In genomic region chr3:150216041-150216811, GRCh38 we compare ENCODE assay signal across 9 cellular contexts.
DNase-seq lines count a peak whose midpoint lies in the region; ATAC-seq and TF ChIP-seq lines count a peak whose summit lies in the region.
"Had no signal": no experiment of that assay in that cellular context is flagged by ENCODE, and none has a peak within 500 bp of the region (broad histone marks: within the 10 kb centered on the region; RNA-seq: fewer than 3 reads in every experiment).

No MANE protein-coding gene starts in this region.

- peak overlapping the region; percentile 49 for H3K4ac ChIP-seq in mesendoderm (ENCODE audit: low read depth, low read length)

- TF ChIP-seq CTCF in brain microvascular endothelial cell (IDR thresholded peaks at IDR 0.05; ENCODE audit: low read depth, low read length, missing control alignments) = peak; percentile 6

- in situ Hi-C loops in brain microvascular endothelial cell (cut with HindIII; ENCODE audit: low pct_ligation_motif_present, low sequenced_read_pairs) = no loop called here

- H3K27ac Mint-ChIP-seq in activated naive CD4-positive, alpha-beta T cell treated with anti-CD3 and anti-CD28 coated beads, Interleukin-2, amount 10 ng/mL, durations not matched to agents 7 days and 5 days = no peak overlapping the region
- H3K27ac Mint-ChIP-seq: activated naive CD8-positive, alpha-beta T cell had no signal

- H3K9ac ChIP-seq in mesendoderm (ENCODE audit: low read length) = peak overlapping the region; percentile 9

- H3K18ac ChIP-seq in mesendoderm (ENCODE audit: low read length) = peak overlapping the region; percentile 19

- H3K23ac ChIP-seq in mesendoderm (ENCODE audit: low read length) = no peak overlapping the region

- DNase-seq in DMS 273 (lab: John Stamatoyannopoulos, UW; ENCODE audit: unreplicated experiment) = peak; percentile 94
- DNase-seq in NCI-H2107 (lab: John Stamatoyannopoulos, UW) = peak; percentile 87
- peak; percentile 28 for DNase-seq in brain microvascular endothelial cell
- peak; percentile 93 for DNase-seq in mesendoderm
- no peak for DNase-seq in activated naive CD4-positive, alpha-beta T cell treated with anti-CD3 and anti-CD28 coated beads, Interleukin-2, amount 10 ng/mL, durations not matched to agents 7 days and 5 days
- no peak for DNase-seq in activated CD4-positive, alpha-beta T cell treated with anti-CD3 and anti-CD28 coated beads, Interleukin-2, amount 50 U/mL, for 4 hours
- no peak for DNase-seq in activated T-cell treated with anti-CD3 and anti-CD28 coated beads, Interleukin-2, amount 50 U/mL, for 4 hours

- ATAC-seq in GM18519 (IDR thresholded peaks at IDR 0.05; ENCODE audit: low FRiP score, unreplicated experiment) = no peak
- no peak for ATAC-seq in activated T-cell treated with anti-CD3 and anti-CD28 coated beads, Interleukin-2, amount 50 U/mL, for 4 hours

- no CpG with 5 or more reads among the region's 6 CpGs for WGBS in mesendoderm (ENCODE audit: extremely low coverage, insufficient coverage, low lambda C conversion rate)

- no peaks in the 10 kb centered on the region for H3K79me2 ChIP-seq in mesendoderm (ENCODE audit: control insufficient read depth, insufficient read depth, low read length)

- CTCF ChIA-PET in activated naive CD4-positive, alpha-beta T cell treated with anti-CD3 and anti-CD28 coated beads, Interleukin-2, amount 10 ng/mL, durations not matched to agents 7 days and 5 days (lab: Charles Lee) = interaction anchor here (0.6 to 1.1 kb wide), 2 partner anchors 12 to 83 kb away, joined by 3 to 4 read pairs; no protein-coding TSS in a partner anchor

- H3K4me3 ChIP-seq in brain microvascular endothelial cell (ENCODE audit: low read depth, low read length) (no peak overlapping the region), mesendoderm (ENCODE audit: low read length) (no peak overlapping the region)

- peaks cover 15% of the 10 kb centered on the region for H3K4me1 ChIP-seq in mesendoderm (ENCODE audit: control insufficient read depth, low read depth, low read length)

- H2AK5ac ChIP-seq in mesendoderm (ENCODE audit: low read length) = no peak overlapping the region

- H3K9me3 Mint-ChIP-seq in activated naive CD4-positive, alpha-beta T cell treated with anti-CD3 and anti-CD28 coated beads, Interleukin-2, amount 10 ng/mL, durations not matched to agents 7 days and 5 days = no peaks in the 10 kb centered on the region
- no peaks in the 10 kb centered on the region for H3K9me3 Mint-ChIP-seq in activated T-cell treated with anti-CD3 and anti-CD28 coated beads, Interleukin-2, amount 50 U/mL, for 4 hours

- H4K8ac ChIP-seq in mesendoderm (ENCODE audit: low read depth, low read length) = no peak overlapping the region

- H3K27ac ChIP-seq in brain microvascular endothelial cell (no peak overlapping the region), mesendoderm (ENCODE audit: low read depth, low read length) (peak overlapping the region; percentile 4)

- peak overlapping the region; percentile 51 for H2BK120ac ChIP-seq in mesendoderm (ENCODE audit: low read depth, low read length)

- peak overlapping the region; percentile 78 for H3K56ac ChIP-seq in mesendoderm (ENCODE audit: low read length)

- H3K27me3 ChIP-seq in brain microvascular endothelial cell (replicated peaks) (no peaks in the 10 kb centered on the region), mesendoderm (ENCODE audit: insufficient read depth, low read length, poor library complexity) (no peaks in the 10 kb centered on the region)

- H3K4me1 Mint-ChIP-seq in activated naive CD4-positive, alpha-beta T cell treated with anti-CD3 and anti-CD28 coated beads, Interleukin-2, amount 10 ng/mL, durations not matched to agents 7 days and 5 days = peaks cover 1% of the 10 kb centered on the region
- H3K4me1 Mint-ChIP-seq in activated T-cell treated with anti-CD3 and anti-CD28 coated beads, Interleukin-2, amount 50 U/mL, for 4 hours (ENCODE audit: low read depth) = peaks cover 1% of the 10 kb centered on the region

- H2BK15ac ChIP-seq in mesendoderm (replicated peaks; ENCODE audit: low read depth) = no peak overlapping the region

- no peak overlapping the region for H3K4me2 ChIP-seq in mesendoderm (ENCODE audit: low read length)

- peaks cover 22% of the 10 kb centered on the region for H3K27me3 Mint-ChIP-seq in activated naive CD4-positive, alpha-beta T cell treated with anti-CD3 and anti-CD28 coated beads, Interleukin-2, amount 10 ng/mL, durations not matched to agents 7 days and 5 days
- peaks cover 11% of the 10 kb centered on the region for H3K27me3 Mint-ChIP-seq in activated T-cell treated with anti-CD3 and anti-CD28 coated beads, Interleukin-2, amount 50 U/mL, for 4 hours (ENCODE audit: low read depth)

- no peak overlapping the region for H3K4me3 Mint-ChIP-seq in activated naive CD4-positive, alpha-beta T cell treated with anti-CD3 and anti-CD28 coated beads, Interleukin-2, amount 10 ng/mL, durations not matched to agents 7 days and 5 days
- no peak overlapping the region for H3K4me3 Mint-ChIP-seq in activated T-cell treated with anti-CD3 and anti-CD28 coated beads, Interleukin-2, amount 50 U/mL, for 4 hours
- H3K4me3 Mint-ChIP-seq: activated naive CD8-positive, alpha-beta T cell had no signal

- H3K36me3 ChIP-seq in brain microvascular endothelial cell (replicated peaks) (no peaks in the 10 kb centered on the region), mesendoderm (ENCODE audit: control insufficient read depth, insufficient read depth, low read length) (no peaks in the 10 kb centered on the region)

- H4K5ac ChIP-seq in mesendoderm (ENCODE audit: low read length) = peak overlapping the region; percentile 68

- no peaks in the 10 kb centered on the region for H3K36me3 Mint-ChIP-seq in activated naive CD4-positive, alpha-beta T cell treated with anti-CD3 and anti-CD28 coated beads, Interleukin-2, amount 10 ng/mL, durations not matched to agents 7 days and 5 days
- no peaks in the 10 kb centered on the region for H3K36me3 Mint-ChIP-seq in activated T-cell treated with anti-CD3 and anti-CD28 coated beads, Interleukin-2, amount 50 U/mL, for 4 hours (ENCODE audit: insufficient read depth)
- H3K36me3 Mint-ChIP-seq: activated naive CD8-positive, alpha-beta T cell had no signal

- H2BK5ac ChIP-seq in mesendoderm (ENCODE audit: low read length) = peak overlapping the region; percentile 93

- H3K79me1 ChIP-seq in mesendoderm (ENCODE audit: low read length) = no peaks in the 10 kb centered on the region

Comparison
In these comparisons a context has a peak if more than half of its experiments do, and no peak if none do; other contexts are left out.
1. DNase-seq: peak in DMS 273 (single experiment), NCI-H2107 (single experiment), brain microvascular endothelial cell (single experiment) and mesendoderm (single experiment); none in activated naive CD4-positive, alpha-beta T cell treated with anti-CD3 and anti-CD28 coated beads, Interleukin-2, amount 10 ng/mL, durations not matched to agents 7 days and 5 days (single experiment), activated CD4-positive, alpha-beta T cell treated with anti-CD3 and anti-CD28 coated beads, Interleukin-2, amount 50 U/mL, for 4 hours (0 of 2) and activated T-cell treated with anti-CD3 and anti-CD28 coated beads, Interleukin-2, amount 50 U/mL, for 4 hours (single experiment).